8 cellular contexts compared by ENCODE assay signal in genomic region chr3:52533623-52534280, GRCh38. TPM values are rescaled to one million over a fixed set of nuclear protein-coding genes. Genes with fewer than 3 reads are reported as not detected.
DNase-seq lines count a peak whose midpoint lies in the region; ATAC-seq and TF ChIP-seq lines count a peak whose summit lies in the region.

TSS of gene NT5DC2 (minus strand) at chr3:52533857. CDS start at chr3:52533737, 120 bp downstream.

- peaks cover 5% of the 10 kb centered on the region for H3K4me1 ChIP-seq in endodermal cell (ENCODE audit: control insufficient read depth, insufficient read depth, low read length)

- POLR2A ChIA-PET in activated CD8-positive, alpha-beta memory T cell treated with anti-CD3 and anti-CD28 coated beads for 36 hours (lab: Charles Lee) = no interaction called here

- H3K4me1 Mint-ChIP-seq in endodermal cell = peaks cover 19% of the 10 kb centered on the region

- ATAC-seq in HG02642 (IDR thresholded peaks at IDR 0.05; ENCODE audit: poor library complexity, unreplicated experiment) (peak; percentile 39), HG03025 (IDR thresholded peaks at IDR 0.05; ENCODE audit: low FRiP score, unreplicated experiment) (no peak)

- TF ChIP-seq CTCF in endodermal cell (conservative IDR thresholded peaks at IDR 0.05) = peak; percentile 29

- H3K9ac ChIP-seq in endodermal cell (ENCODE audit: extremely low read depth, low read length, poor library complexity, severe bottlenecking) = peak within 1 kb of the TSS; percentile 75

- no peaks in the 10 kb centered on the region for H3K27me3 Mint-ChIP-seq in endodermal cell (ENCODE audit: insufficient read depth)

- CTCF ChIA-PET in activated CD8-positive, alpha-beta memory T cell treated with anti-CD3 and anti-CD28 coated beads for 36 hours (lab: Charles Lee) = no interaction called here

- H3K27ac Mint-ChIP-seq in endodermal cell = no peak within 1 kb of the TSS

- WGBS in endodermal cell (ENCODE audit: insufficient coverage in 1 of 2, insufficient read length in 1 of 2), 2 experiments = 2 to 7% methylated on average over 14 to 91 of the region's 91 CpGs

- H3K4me3 ChIP-seq in GM08714 (ENCODE audit: low read length) = peak within 1 kb of the TSS; percentile 62
- peak within 1 kb of the TSS; percentile 83 for H3K4me3 ChIP-seq in endodermal cell (ENCODE audit: low read length)

- no peaks in the 10 kb centered on the region for H3K9me3 ChIP-seq in endodermal cell (ENCODE audit: control insufficient read depth, low read length)

- peak within 1 kb of the TSS; percentile 88 for H3K27ac ChIP-seq in endodermal cell (ENCODE audit: low read depth, low read length)

- DNase-seq in NCI-H526 (lab: John Stamatoyannopoulos, UW) = peak; percentile 30 to 96
- peak; percentile 84 for DNase-seq in endodermal cell
- peak; percentile 89 for DNase-seq in mesenteric fat pad (ENCODE audit: low spot score)
- peak; percentile 45 for DNase-seq in stimulated activated CD8-positive, alpha-beta memory T cell treated with anti-CD3 and anti-CD28 coated beads, Interleukin-15, amount 100 ng/mL, for 24 hours (ENCODE audit: low read depth)

- H3K36me3 Mint-ChIP-seq in endodermal cell (ENCODE audit: low read depth) = peaks cover 12% of the 10 kb centered on the region

- peak within 1 kb of the TSS; percentile 71 for H3K4me3 Mint-ChIP-seq in endodermal cell

- H3K36me3 ChIP-seq in endodermal cell (ENCODE audit: control insufficient read depth, insufficient read depth, low read length) = peaks cover 29% of the 10 kb centered on the region

- H3K9me3 Mint-ChIP-seq in endodermal cell = no peaks in the 10 kb centered on the region

- no peaks in the 10 kb centered on the region for H3K27me3 ChIP-seq in endodermal cell (ENCODE audit: control insufficient read depth, insufficient read depth, low read length, poor library complexity, severe bottlenecking)

RNA-seq across cellular contexts. Expression of gene NT5DC2, which starts in this region (rescaled TPM):
- 10 to 100 TPM; 97.3 to 99.2 TPM for total RNA-seq in activated CD8-positive, alpha-beta memory T cell treated with anti-CD3 and anti-CD28 coated beads for 36 hours
- 100 to 1,000 TPM; 288 to 341 TPM for total RNA-seq in endodermal cell
- polyA plus RNA-seq in endodermal cell (2013, experiment 1 of 2) = 361 TPM
- polyA plus RNA-seq in endodermal cell (2013, experiment 2 of 2) = 348 TPM
- total RNA-seq in mesenteric fat pad = 38.5 TPM
